16 cellular contexts compared by ENCODE assay signal in the genomic region with DNA sequence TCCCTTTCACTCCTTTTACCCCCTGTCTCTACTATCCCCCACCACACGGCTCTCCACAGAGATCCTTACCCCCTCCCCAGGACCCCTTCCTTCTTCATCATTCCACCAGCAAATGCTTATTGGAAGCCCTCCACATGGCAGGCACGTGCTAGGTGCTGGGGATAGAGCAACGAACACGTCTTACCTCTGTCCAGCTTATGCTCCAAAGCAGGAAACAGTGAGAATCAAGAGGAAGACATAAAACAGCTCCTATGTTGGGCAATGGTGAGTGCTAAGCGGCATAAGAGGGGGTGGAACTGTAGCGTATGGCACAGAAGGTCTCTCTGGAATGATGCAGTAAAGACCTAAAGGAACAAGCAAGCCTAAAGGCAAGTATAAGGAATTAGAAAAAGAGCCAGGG.
DNase-seq lines count a peak whose midpoint lies in the region; ATAC-seq and TF ChIP-seq lines count a peak whose summit lies in the region.
"Had no signal": no experiment of that assay in that cellular context is flagged by ENCODE, and none has a peak within 500 bp of the region (broad histone marks: within the 10 kb centered on the region; RNA-seq: fewer than 3 reads in every experiment).

No MANE protein-coding gene starts in this region.

- no peaks in the 10 kb centered on the region for H3K27me3 Mint-ChIP-seq in stimulated activated naive CD8-positive, alpha-beta T cell treated with anti-CD3 and anti-CD28 coated beads, Interleukin-15, Interleukin-2, amounts not matched to agents 100 ng/mL and 50 ng/mL, for 24 hours
- H3K27me3 Mint-ChIP-seq: CD4-positive, CD25-positive, alpha-beta regulatory T cell had no signal

- ATAC-seq in stimulated activated naive CD8-positive, alpha-beta T cell treated with anti-CD3 and anti-CD28 coated beads, Interleukin-15, Interleukin-2, amounts not matched to agents 100 U/mL and 50 U/mL, for 24 hours = no peak
- ATAC-seq in omental fat pad (ENCODE audit: low FRiP score) (peak; percentile 43), esophagus mucosa (no peak)
- ATAC-seq: K562 had no signal

- H3K4me3 Mint-ChIP-seq in stimulated activated naive CD8-positive, alpha-beta T cell treated with anti-CD3 and anti-CD28 coated beads, Interleukin-15, Interleukin-2, amounts not matched to agents 100 ng/mL and 50 ng/mL, for 24 hours = no peak overlapping the region

- no peak for DNase-seq in stimulated activated naive CD8-positive, alpha-beta T cell treated with anti-CD3 and anti-CD28 coated beads, Interleukin-15, Interleukin-2, amounts not matched to agents 100 U/mL and 50 U/mL, for 24 hours
- DNase-seq in choroid plexus epithelial cell (ENCODE audit: low read depth) (peak; percentile 24), omental fat pad (ENCODE audit: low spot score) (no peak), DMS53 treated with DMSO at 0.1 percent for 48 hours (lab: John Stamatoyannopoulos, UW; ENCODE audit: unreplicated experiment) (no peak), T1000 (lab: John Stamatoyannopoulos, UW) (no peak)
- DNase-seq: CD4-positive, CD25-positive, alpha-beta regulatory T cell; GM23248; NCI-H187 treated with DMSO at 0.1 percent for 48 hours; NCI-H510A; OCI-M1; RPMI8226 had no signal

- TF ChIP-seq CTCF in choroid plexus epithelial cell (conservative IDR thresholded peaks at IDR 0.05; ENCODE audit: low read depth, low read length) (no peak), omental fat pad (IDR thresholded peaks at IDR 0.05) (no peak)

- H3K27ac Mint-ChIP-seq in stimulated activated naive CD8-positive, alpha-beta T cell treated with anti-CD3 and anti-CD28 coated beads, Interleukin-15, Interleukin-2, amounts not matched to agents 100 ng/mL and 50 ng/mL, for 24 hours = peak overlapping the region; percentile 1

- peaks cover 5% of the 10 kb centered on the region for H3K36me3 Mint-ChIP-seq in stimulated activated naive CD8-positive, alpha-beta T cell treated with anti-CD3 and anti-CD28 coated beads, Interleukin-15, Interleukin-2, amounts not matched to agents 100 ng/mL and 50 ng/mL, for 24 hours (ENCODE audit: low read depth)
- H3K36me3 Mint-ChIP-seq: CD4-positive, CD25-positive, alpha-beta regulatory T cell had no signal

- H3K4me3 ChIP-seq in choroid plexus epithelial cell (ENCODE audit: low read depth, low read length) = no peak overlapping the region
- H3K4me3 ChIP-seq: A549, GM23248, K562, SJCRH30 had no signal

- H3K9me3 Mint-ChIP-seq in stimulated activated naive CD8-positive, alpha-beta T cell treated with anti-CD3 and anti-CD28 coated beads, Interleukin-15, Interleukin-2, amounts not matched to agents 100 ng/mL and 50 ng/mL, for 24 hours = peaks cover 11% of the 10 kb centered on the region

- H3K4me1 Mint-ChIP-seq in stimulated activated naive CD8-positive, alpha-beta T cell treated with anti-CD3 and anti-CD28 coated beads, Interleukin-15, Interleukin-2, amounts not matched to agents 100 ng/mL and 50 ng/mL, for 24 hours (ENCODE audit: low read depth) = peaks cover 47% of the 10 kb centered on the region
